In genomic region chr16:28936784-28937155, GRCh38 we compare ENCODE assay signal across 12 cellular contexts. TPM values are rescaled to one million over a fixed set of nuclear protein-coding genes. Genes with fewer than 3 reads are reported as not detected.
DNase-seq lines count a peak whose midpoint lies in the region; ATAC-seq and TF ChIP-seq lines count a peak whose summit lies in the region.
"Had no signal": no experiment of that assay in that cellular context is flagged by ENCODE, and none has a peak within 500 bp of the region (broad histone marks: within the 10 kb centered on the region; RNA-seq: fewer than 3 reads in every experiment).

No MANE protein-coding gene starts in this region.

- in situ Hi-C loops in G401 (cut with HindIII; ENCODE audit: low sequenced_read_pairs) = no loop called here

- TF ChIP-seq CTCF in HL-60 (IDR thresholded peaks at IDR 0.05; ENCODE audit: insufficient read depth, low read length) (no peak), coronary artery (IDR thresholded peaks at IDR 0.05) (no peak), osteoblast (IDR thresholded peaks at IDR 0.05; ENCODE audit: extremely low read depth, low read depth, low read length) (no peak)

- DNase-seq in T-helper 1 cell (no peak), HL-60 (ENCODE audit: low read depth in 1 of 2, low spot score in 1 of 2) (no peak), coronary artery (ENCODE audit: low spot score) (no peak), osteoblast (ENCODE audit: insufficient read length, low spot score, missing footprints) (no peak), G401 (ENCODE audit: low spot score) (no peak)

- H3K4me1 ChIP-seq in osteoblast (ENCODE audit: insufficient read depth, low read length) = peaks cover 5% of the 10 kb centered on the region

- H3K4me3 ChIP-seq in HL-60 (replicated peaks; ENCODE audit: insufficient read depth, low read length) (peak overlapping the region; percentile 5; the same call in 1 of the 2 replicates), coronary artery (peak overlapping the region; percentile 42), osteoblast (ENCODE audit: insufficient read depth, low read length) (no peak overlapping the region)

- H3K4me3 Mint-ChIP-seq in T-helper 1 cell treated with Interleukin-12 subunit alpha and Interleukin-12 subunit beta and Interleukin-4 antibody, amounts not matched to agents 30 μg/mL and 1 μg/mL, for 36 hours = peak overlapping the region; percentile 75

- H3K27ac Mint-ChIP-seq in T-helper 1 cell treated with Interleukin-12 subunit alpha and Interleukin-12 subunit beta and Interleukin-4 antibody, amounts not matched to agents 30 μg/mL and 1 μg/mL, for 36 hours = peak overlapping the region; percentile 60

- no peaks in the 10 kb centered on the region for H3K79me2 ChIP-seq in osteoblast (ENCODE audit: insufficient read depth, low read length)

- H3K27ac ChIP-seq in HL-60 (replicated peaks) (no peak overlapping the region), coronary artery (no peak overlapping the region), osteoblast (ENCODE audit: low read depth, low read length) (no peak overlapping the region)
- H3K27ac ChIP-seq: 22Rv1, heart left ventricle had no signal

- peaks cover 20% of the 10 kb centered on the region for H3K4me1 Mint-ChIP-seq in T-helper 1 cell treated with Interleukin-12 subunit alpha and Interleukin-12 subunit beta and Interleukin-4 antibody, amounts not matched to agents 30 μg/mL and 1 μg/mL, for 36 hours (ENCODE audit: low read depth)

- no peaks in the 10 kb centered on the region for H4K20me1 ChIP-seq in osteoblast (ENCODE audit: insufficient read depth, low read length)

- no peaks in the 10 kb centered on the region for H3K9me3 ChIP-seq in osteoblast (ENCODE audit: low read depth, low read length)
- H3K9me3 ChIP-seq: heart left ventricle had no signal

- no peak for ATAC-seq in GM18867 (IDR thresholded peaks at IDR 0.05; ENCODE audit: unreplicated experiment)
- ATAC-seq in HG03175 (IDR thresholded peaks at IDR 0.05; ENCODE audit: unreplicated experiment) = no peak

- H3K27me3 ChIP-seq in HL-60 (ENCODE audit: insufficient read depth, poor library complexity, severe bottlenecking) (no peaks in the 10 kb centered on the region), osteoblast (ENCODE audit: insufficient read depth, low read length) (no peaks in the 10 kb centered on the region)
- H3K27me3 ChIP-seq: heart left ventricle had no signal

- no peaks in the 10 kb centered on the region for H3K9me3 Mint-ChIP-seq in T-helper 1 cell treated with Interleukin-12 subunit alpha and Interleukin-12 subunit beta and Interleukin-4 antibody, amounts not matched to agents 30 μg/mL and 1 μg/mL, for 36 hours

- H3K36me3 Mint-ChIP-seq in T-helper 1 cell treated with Interleukin-12 subunit alpha and Interleukin-12 subunit beta and Interleukin-4 antibody, amounts not matched to agents 30 μg/mL and 1 μg/mL, for 36 hours (ENCODE audit: low read depth) = no peaks in the 10 kb centered on the region

- no peak overlapping the region for H2AFZ ChIP-seq in osteoblast (ENCODE audit: low read length)

- no peaks in the 10 kb centered on the region for H3K36me3 ChIP-seq in osteoblast (ENCODE audit: insufficient read depth, low read length)
- H3K36me3 ChIP-seq: heart left ventricle had no signal

- peak overlapping the region; percentile 73 for H3K4me2 ChIP-seq in osteoblast (ENCODE audit: insufficient read depth, low read length)

- H3K27me3 Mint-ChIP-seq in T-helper 1 cell treated with Interleukin-12 subunit alpha and Interleukin-12 subunit beta and Interleukin-4 antibody, amounts not matched to agents 30 μg/mL and 1 μg/mL, for 36 hours (ENCODE audit: low read depth) = no peaks in the 10 kb centered on the region

RNA-seq across cellular contexts. Expression of gene CD19, which starts 5.0 kb away (rescaled TPM):
- not detected in 2 replicates for total RNA-seq in osteoblast
- total RNA-seq in G401 (2014; rRNA removed; shearing (Covaris generic)) = 0.10 TPM in 1 of 2 replicates, not detected in the other
- total RNA-seq: Right ventricle myocardium inferior, ureter had no signal

RNA-seq across cellular contexts. Expression of gene RABEP2, which starts 11.7 kb away (rescaled TPM):
- 27.4 and 31.5 TPM in 2 replicates for total RNA-seq in osteoblast
- 22.6 and 34.6 TPM in 2 replicates for total RNA-seq in G401 (2014; rRNA removed; shearing (Covaris generic))

RNA-seq across cellular contexts. Expression of gene NFATC2IP, which starts 14.0 kb away (rescaled TPM):
- 18.1 and 20.0 TPM in 2 replicates for total RNA-seq in osteoblast
- 22.4 and 27.4 TPM in 2 replicates for total RNA-seq in G401 (2014; rRNA removed; shearing (Covaris generic))

RNA-seq across cellular contexts. Expression of gene SPNS1, which starts 37.8 kb away (rescaled TPM):
- total RNA-seq in osteoblast = 50.7 and 51.9 TPM in 2 replicates
- total RNA-seq in G401 (2014; rRNA removed; shearing (Covaris generic)) = 64.4 and 81.8 TPM in 2 replicates

RNA-seq across cellular contexts. Expression of gene LAT, which starts 48.1 kb away (rescaled TPM):
- 1.2 and 1.4 TPM in 2 replicates for total RNA-seq in osteoblast
- total RNA-seq in G401 (2014; rRNA removed; shearing (Covaris generic)) = 7.4 TPM in 1 of 2 replicates, not detected in the other
